In genomic region chr19:32124585-32124984, GRCh38 we compare ENCODE assay signal across 27 cellular contexts.
"Had no signal": no experiment of that assay in that cellular context is flagged by ENCODE, and none has a peak within 500 bp of the region (broad histone marks: within the 10 kb centered on the region; RNA-seq: fewer than 3 reads in every experiment).

No MANE protein-coding gene starts in this region.

- H3K9me3 Mint-ChIP-seq: activated CD4-positive, alpha-beta T cell treated with anti-CD3 and anti-CD28 coated beads, Interleukin-2, amount 10 ng/mL, durations not matched to agents 24 days and 14 days; activated naive CD4-positive, alpha-beta T cell treated with anti-CD3 and anti-CD28 coated beads, Interleukin-2, amount 50 U/mL, for 72 hours; activated naive CD8-positive, alpha-beta T cell treated with anti-CD3 and anti-CD28 coated beads, Interleukin-2, amount 10 ng/mL, durations not matched to agents 7 days and 5 days; activated T-cell treated with anti-CD3 and anti-CD28 coated beads, Interleukin-2, amount 50 U/mL, for 72 hours had no signal

- H3K4me3 ChIP-seq: ascending aorta, breast epithelium, cardiac muscle cell, colonic mucosa, gastroesophageal sphincter had no signal

- H3K4me1 Mint-ChIP-seq: activated CD4-positive, alpha-beta memory T cell treated with anti-CD3 and anti-CD28 coated beads, Interleukin-2, amount 10 ng/mL, durations not matched to agents 7 days and 5 days; activated CD4-positive, alpha-beta T cell treated with anti-CD3 and anti-CD28 coated beads for 36 hours; activated CD4-positive, alpha-beta T cell treated with anti-CD3 and anti-CD28 coated beads, Interleukin-2, amount 10 ng/mL, durations not matched to agents 24 days and 14 days; activated naive CD4-positive, alpha-beta T cell treated with anti-CD3 and anti-CD28 coated beads, Interleukin-2, amount 10 ng/mL, durations not matched to agents 7 days and 5 days; activated naive CD8-positive, alpha-beta T cell treated with anti-CD3 and anti-CD28 coated beads, Interleukin-2, amount 10 ng/mL, durations not matched to agents 7 days and 5 days; brain; endodermal cell had no signal

- H3K36me3 ChIP-seq: ascending aorta, breast epithelium, cardiac muscle cell, colonic mucosa, gastroesophageal sphincter had no signal

- H3K4me3 Mint-ChIP-seq: activated CD4-positive, alpha-beta memory T cell treated with anti-CD3 and anti-CD28 coated beads, Interleukin-2, amount 10 ng/mL, durations not matched to agents 7 days and 5 days; activated CD4-positive, alpha-beta T cell treated with anti-CD3 and anti-CD28 coated beads for 36 hours; activated CD4-positive, alpha-beta T cell treated with anti-CD3 and anti-CD28 coated beads, Interleukin-2, amount 10 ng/mL, durations not matched to agents 24 days and 14 days; activated naive CD4-positive, alpha-beta T cell treated with anti-CD3 and anti-CD28 coated beads, Interleukin-2, amount 10 ng/mL, durations not matched to agents 7 days and 5 days; activated naive CD8-positive, alpha-beta T cell treated with anti-CD3 and anti-CD28 coated beads, Interleukin-2, amount 10 ng/mL, durations not matched to agents 7 days and 5 days; activated T-cell treated with anti-CD3 and anti-CD28 coated beads, Interleukin-2, amount 50 U/mL, for 24 hours; activated T-cell treated with anti-CD3 and anti-CD28 coated beads, Interleukin-2, amount 50 U/mL, for 72 hours; brain; endodermal cell had no signal

- H3K27me3 ChIP-seq: ascending aorta, cardiac muscle cell, colonic mucosa had no signal

- H3K4me1 ChIP-seq: ascending aorta, breast epithelium, colonic mucosa, gastroesophageal sphincter had no signal

- H3K27ac ChIP-seq: ascending aorta, breast epithelium, cardiac muscle cell, colonic mucosa, gastroesophageal sphincter had no signal

- H3K36me3 Mint-ChIP-seq: activated naive CD4-positive, alpha-beta T cell treated with anti-CD3 and anti-CD28 coated beads, Interleukin-2, amount 10 ng/mL, durations not matched to agents 7 days and 5 days; activated naive CD8-positive, alpha-beta T cell treated with anti-CD3 and anti-CD28 coated beads, Interleukin-2, amount 10 ng/mL, durations not matched to agents 7 days and 5 days; brain had no signal

- H3K9me3 ChIP-seq: ascending aorta, colonic mucosa, gastroesophageal sphincter had no signal

- H3K27me3 Mint-ChIP-seq: activated CD4-positive, alpha-beta memory T cell treated with anti-CD3 and anti-CD28 coated beads, Interleukin-2, amount 10 ng/mL, durations not matched to agents 7 days and 5 days; activated CD4-positive, alpha-beta T cell treated with anti-CD3 and anti-CD28 coated beads, Interleukin-2, amount 10 ng/mL, durations not matched to agents 24 days and 14 days; activated naive CD4-positive, alpha-beta T cell treated with anti-CD3 and anti-CD28 coated beads, Interleukin-2, amount 10 ng/mL, durations not matched to agents 7 days and 5 days had no signal

- DNase-seq: activated CD4-positive, alpha-beta memory T cell treated with anti-CD3 and anti-CD28 coated beads, Interleukin-2, amount 10 ng/mL, durations not matched to agents 7 days and 5 days; activated CD4-positive, alpha-beta T cell treated with anti-CD3 and anti-CD28 coated beads for 36 hours; activated CD4-positive, CD25-positive, alpha-beta regulatory T cell; activated CD4-positive, CD25-positive, alpha-beta regulatory T cell treated with anti-CD3 and anti-CD28 coated beads, Interleukin-2, amount 50 U/mL, for 72 hours; activated CD8-positive, alpha-beta memory T cell treated with anti-CD3 and anti-CD28 coated beads, Interleukin-2, amount 50 U/mL, for 48 hours; activated gamma-delta T cell; activated naive CD4-positive, alpha-beta T cell; activated naive CD4-positive, alpha-beta T cell treated with anti-CD3 and anti-CD28 coated beads, Interleukin-2, amount 10 ng/mL, durations not matched to agents 7 days and 5 days; activated naive CD8-positive, alpha-beta T cell treated with anti-CD3 and anti-CD28 coated beads, Interleukin-2, amount 10 ng/mL, durations not matched to agents 7 days and 5 days; activated T-cell treated with anti-CD3 and anti-CD28 coated beads for 4 hours; activated T-cell treated with anti-CD3 and anti-CD28 coated beads, Interleukin-2, amount 50 U/mL, for 24 hours; activated T-cell treated with anti-CD3 and anti-CD28 coated beads, Interleukin-2, amount 50 U/mL, for 72 hours; central memory CD4-positive, alpha-beta T cell; cerebellar nuclear complex; colonic mucosa; effector memory CD4-positive, alpha-beta T cell; endodermal cell; foreskin melanocyte; T-helper 2 cell had no signal

- H3K27ac Mint-ChIP-seq: activated CD4-positive, alpha-beta memory T cell treated with anti-CD3 and anti-CD28 coated beads, Interleukin-2, amount 10 ng/mL, durations not matched to agents 7 days and 5 days; activated CD4-positive, alpha-beta T cell treated with anti-CD3 and anti-CD28 coated beads for 36 hours; activated CD4-positive, alpha-beta T cell treated with anti-CD3 and anti-CD28 coated beads, Interleukin-2, amount 10 ng/mL, durations not matched to agents 24 days and 14 days; activated naive CD4-positive, alpha-beta T cell treated with anti-CD3 and anti-CD28 coated beads, Interleukin-2, amount 10 ng/mL, durations not matched to agents 7 days and 5 days; activated naive CD4-positive, alpha-beta T cell treated with anti-CD3 and anti-CD28 coated beads, Interleukin-2, amount 50 U/mL, for 72 hours; activated naive CD8-positive, alpha-beta T cell treated with anti-CD3 and anti-CD28 coated beads, Interleukin-2, amount 10 ng/mL, durations not matched to agents 7 days and 5 days; activated T-cell treated with anti-CD3 and anti-CD28 coated beads, Interleukin-2, amount 50 U/mL, for 24 hours; activated T-cell treated with anti-CD3 and anti-CD28 coated beads, Interleukin-2, amount 50 U/mL, for 72 hours; brain; endodermal cell had no signal

- ATAC-seq: activated CD4-positive, alpha-beta T cell treated with anti-CD3 and anti-CD28 coated beads for 36 hours; activated naive CD4-positive, alpha-beta T cell treated with anti-CD3 and anti-CD28 coated beads, Interleukin-2, amount 50 U/mL, for 72 hours; activated T-cell treated with anti-CD3 and anti-CD28 coated beads, Interleukin-2, amount 50 U/mL, for 72 hours; esophagus mucosa; gastroesophageal sphincter had no signal
